ENCODE assay signal across 1 cellular context in genomic region chr13:33651766-33652165, GRCh38.
TF ChIP-seq lines count a peak whose summit lies in the region.

No MANE protein-coding gene starts in this region.

TF ChIP-seq in GM23338, 12 proteins besides CTCF, POLR2A, EP300 and RAD21 (continued from another document):
- TF ChIP-seq, protein P1, sequence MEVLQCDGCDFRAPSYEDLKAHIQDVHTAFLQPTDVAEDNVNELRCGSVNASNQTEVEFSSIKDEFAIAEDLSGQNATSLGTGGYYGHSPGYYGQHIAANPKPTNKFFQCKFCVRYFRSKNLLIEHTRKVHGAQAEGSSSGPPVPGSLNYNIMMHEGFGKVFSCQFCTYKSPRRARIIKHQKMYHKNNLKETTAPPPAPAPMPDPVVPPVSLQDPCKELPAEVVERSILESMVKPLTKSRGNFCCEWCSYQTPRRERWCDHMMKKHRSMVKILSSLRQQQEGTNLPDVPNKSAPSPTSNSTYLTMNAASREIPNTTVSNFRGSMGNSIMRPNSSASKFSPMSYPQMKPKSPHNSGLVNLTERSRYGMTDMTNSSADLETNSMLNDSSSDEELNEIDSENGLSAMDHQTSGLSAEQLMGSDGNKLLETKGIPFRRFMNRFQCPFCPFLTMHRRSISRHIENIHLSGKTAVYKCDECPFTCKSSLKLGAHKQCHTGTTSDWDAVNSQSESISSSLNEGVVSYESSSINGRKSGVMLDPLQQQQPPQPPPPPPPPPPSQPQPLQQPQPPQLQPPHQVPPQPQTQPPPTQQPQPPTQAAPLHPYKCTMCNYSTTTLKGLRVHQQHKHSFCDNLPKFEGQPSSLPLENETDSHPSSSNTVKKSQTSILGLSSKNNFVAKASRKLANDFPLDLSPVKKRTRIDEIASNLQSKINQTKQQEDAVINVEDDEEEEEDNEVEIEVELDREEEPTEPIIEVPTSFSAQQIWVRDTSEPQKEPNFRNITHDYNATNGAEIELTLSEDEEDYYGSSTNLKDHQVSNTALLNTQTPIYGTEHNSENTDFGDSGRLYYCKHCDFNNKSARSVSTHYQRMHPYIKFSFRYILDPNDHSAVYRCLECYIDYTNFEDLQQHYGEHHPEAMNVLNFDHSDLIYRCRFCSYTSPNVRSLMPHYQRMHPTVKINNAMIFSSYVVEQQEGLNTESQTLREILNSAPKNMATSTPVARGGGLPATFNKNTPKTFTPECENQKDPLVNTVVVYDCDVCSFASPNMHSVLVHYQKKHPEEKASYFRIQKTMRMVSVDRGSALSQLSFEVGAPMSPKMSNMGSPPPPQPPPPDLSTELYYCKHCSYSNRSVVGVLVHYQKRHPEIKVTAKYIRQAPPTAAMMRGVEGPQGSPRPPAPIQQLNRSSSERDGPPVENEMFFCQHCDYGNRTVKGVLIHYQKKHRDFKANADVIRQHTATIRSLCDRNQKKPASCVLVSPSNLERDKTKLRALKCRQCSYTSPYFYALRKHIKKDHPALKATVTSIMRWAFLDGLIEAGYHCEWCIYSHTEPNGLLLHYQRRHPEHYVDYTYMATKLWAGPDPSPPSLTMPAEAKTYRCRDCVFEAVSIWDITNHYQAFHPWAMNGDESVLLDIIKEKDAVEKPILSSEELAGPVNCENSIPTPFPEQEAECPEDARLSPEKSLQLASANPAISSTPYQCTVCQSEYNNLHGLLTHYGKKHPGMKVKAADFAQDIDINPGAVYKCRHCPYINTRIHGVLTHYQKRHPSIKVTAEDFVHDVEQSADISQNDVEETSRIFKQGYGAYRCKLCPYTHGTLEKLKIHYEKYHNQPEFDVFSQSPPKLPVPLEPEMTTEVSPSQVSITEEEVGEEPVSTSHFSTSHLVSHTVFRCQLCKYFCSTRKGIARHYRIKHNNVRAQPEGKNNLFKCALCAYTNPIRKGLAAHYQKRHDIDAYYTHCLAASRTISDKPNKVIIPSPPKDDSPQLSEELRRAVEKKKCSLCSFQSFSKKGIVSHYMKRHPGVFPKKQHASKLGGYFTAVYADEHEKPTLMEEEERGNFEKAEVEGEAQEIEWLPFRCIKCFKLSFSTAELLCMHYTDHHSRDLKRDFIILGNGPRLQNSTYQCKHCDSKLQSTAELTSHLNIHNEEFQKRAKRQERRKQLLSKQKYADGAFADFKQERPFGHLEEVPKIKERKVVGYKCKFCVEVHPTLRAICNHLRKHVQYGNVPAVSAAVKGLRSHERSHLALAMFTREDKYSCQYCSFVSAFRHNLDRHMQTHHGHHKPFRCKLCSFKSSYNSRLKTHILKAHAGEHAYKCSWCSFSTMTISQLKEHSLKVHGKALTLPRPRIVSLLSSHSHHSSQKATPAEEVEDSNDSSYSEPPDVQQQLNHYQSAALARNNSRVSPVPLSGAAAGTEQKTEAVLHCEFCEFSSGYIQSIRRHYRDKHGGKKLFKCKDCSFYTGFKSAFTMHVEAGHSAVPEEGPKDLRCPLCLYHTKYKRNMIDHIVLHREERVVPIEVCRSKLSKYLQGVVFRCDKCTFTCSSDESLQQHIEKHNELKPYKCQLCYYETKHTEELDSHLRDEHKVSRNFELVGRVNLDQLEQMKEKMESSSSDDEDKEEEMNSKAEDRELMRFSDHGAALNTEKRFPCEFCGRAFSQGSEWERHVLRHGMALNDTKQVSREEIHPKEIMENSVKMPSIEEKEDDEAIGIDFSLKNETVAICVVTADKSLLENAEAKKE (CRISPR knock-in tag; IDR thresholded peaks at IDR 0.05), result no peak
- TF ChIP-seq CREB1 (CRISPR knock-in tag; IDR thresholded peaks at IDR 0.05; ENCODE audit: low read depth) (no peak), ZNF331 (CRISPR knock-in tag; IDR thresholded peaks at IDR 0.05; ENCODE audit: low read depth) (no peak), EZH2phosphoT487 (IDR thresholded peaks at IDR 0.05; ENCODE audit: unreplicated experiment) (no peak), JUNB (IDR thresholded peaks at IDR 0.05; ENCODE audit: unreplicated experiment) (no peak), ZNF114 (CRISPR knock-in tag; IDR thresholded peaks at IDR 0.05) (no peak), EZH2 (IDR thresholded peaks at IDR 0.05; ENCODE audit: low read depth, unreplicated experiment) (no peak), POLR2AphosphoS5 (IDR thresholded peaks at IDR 0.05; ENCODE audit: low read depth) (no peak)
- TF ChIP-seq, protein P2, sequence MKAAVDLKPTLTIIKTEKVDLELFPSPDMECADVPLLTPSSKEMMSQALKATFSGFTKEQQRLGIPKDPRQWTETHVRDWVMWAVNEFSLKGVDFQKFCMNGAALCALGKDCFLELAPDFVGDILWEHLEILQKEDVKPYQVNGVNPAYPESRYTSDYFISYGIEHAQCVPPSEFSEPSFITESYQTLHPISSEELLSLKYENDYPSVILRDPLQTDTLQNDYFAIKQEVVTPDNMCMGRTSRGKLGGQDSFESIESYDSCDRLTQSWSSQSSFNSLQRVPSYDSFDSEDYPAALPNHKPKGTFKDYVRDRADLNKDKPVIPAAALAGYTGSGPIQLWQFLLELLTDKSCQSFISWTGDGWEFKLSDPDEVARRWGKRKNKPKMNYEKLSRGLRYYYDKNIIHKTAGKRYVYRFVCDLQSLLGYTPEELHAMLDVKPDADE (IDR thresholded peaks at IDR 0.05), result no peak
- TF ChIP-seq, protein P3, sequence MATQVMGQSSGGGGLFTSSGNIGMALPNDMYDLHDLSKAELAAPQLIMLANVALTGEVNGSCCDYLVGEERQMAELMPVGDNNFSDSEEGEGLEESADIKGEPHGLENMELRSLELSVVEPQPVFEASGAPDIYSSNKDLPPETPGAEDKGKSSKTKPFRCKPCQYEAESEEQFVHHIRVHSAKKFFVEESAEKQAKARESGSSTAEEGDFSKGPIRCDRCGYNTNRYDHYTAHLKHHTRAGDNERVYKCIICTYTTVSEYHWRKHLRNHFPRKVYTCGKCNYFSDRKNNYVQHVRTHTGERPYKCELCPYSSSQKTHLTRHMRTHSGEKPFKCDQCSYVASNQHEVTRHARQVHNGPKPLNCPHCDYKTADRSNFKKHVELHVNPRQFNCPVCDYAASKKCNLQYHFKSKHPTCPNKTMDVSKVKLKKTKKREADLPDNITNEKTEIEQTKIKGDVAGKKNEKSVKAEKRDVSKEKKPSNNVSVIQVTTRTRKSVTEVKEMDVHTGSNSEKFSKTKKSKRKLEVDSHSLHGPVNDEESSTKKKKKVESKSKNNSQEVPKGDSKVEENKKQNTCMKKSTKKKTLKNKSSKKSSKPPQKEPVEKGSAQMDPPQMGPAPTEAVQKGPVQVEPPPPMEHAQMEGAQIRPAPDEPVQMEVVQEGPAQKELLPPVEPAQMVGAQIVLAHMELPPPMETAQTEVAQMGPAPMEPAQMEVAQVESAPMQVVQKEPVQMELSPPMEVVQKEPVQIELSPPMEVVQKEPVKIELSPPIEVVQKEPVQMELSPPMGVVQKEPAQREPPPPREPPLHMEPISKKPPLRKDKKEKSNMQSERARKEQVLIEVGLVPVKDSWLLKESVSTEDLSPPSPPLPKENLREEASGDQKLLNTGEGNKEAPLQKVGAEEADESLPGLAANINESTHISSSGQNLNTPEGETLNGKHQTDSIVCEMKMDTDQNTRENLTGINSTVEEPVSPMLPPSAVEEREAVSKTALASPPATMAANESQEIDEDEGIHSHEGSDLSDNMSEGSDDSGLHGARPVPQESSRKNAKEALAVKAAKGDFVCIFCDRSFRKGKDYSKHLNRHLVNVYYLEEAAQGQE (IDR thresholded peaks at IDR 0.05; ENCODE audit: unreplicated experiment), result no peak
